Comparison of ENCODE assay signal across 26 cellular contexts in genomic region chr18:37499008-37499407, GRCh38.
DNase-seq lines count a peak whose midpoint lies in the region; FAIRE-seq and TF ChIP-seq lines count a peak whose summit lies in the region.
"Had no signal": no experiment of that assay in that cellular context is flagged by ENCODE, and none has a peak within 500 bp of the region (broad histone marks: within the 10 kb centered on the region; RNA-seq: fewer than 3 reads in every experiment).

No MANE protein-coding gene starts in this region.

- H2BK12ac ChIP-seq in H1 (ENCODE audit: low read depth, low read length) = peak overlapping the region; percentile 95; the same call in 1 of the 2 replicates

- TF ChIP-seq CTCF in H1 (IDR thresholded peaks at IDR 0.05; ENCODE audit: control extremely low read depth in 1 of 3, insufficient read depth in 1 of 3, low read depth in 1 of 3, low read length in 3 of 3) = peak in 2 of 3 experiments; percentile 2 to 26; a peak in 2 of 4 replicates
- TF ChIP-seq CTCF in PC-9 (conservative IDR thresholded peaks at IDR 0.05) = no peak

- H3K27me3 Mint-ChIP-seq in activated T-helper 1 cell treated with anti-CD3 and anti-CD28 coated beads, Interleukin-12 subunit alpha, Interleukin-12 subunit beta, Interleukin-2, Interleukin-4 antibody, amounts not matched to agents 30 ng/mL and 10 ng/mL and 1 ng/mL, durations not matched to agents 14 hours and 24 hours and 36 hours (ENCODE audit: insufficient read depth) = no peaks in the 10 kb centered on the region

- POLR2A ChIA-PET in H1 (lab: Charles Lee; ENCODE audit: partially characterized antibody) (interaction anchor here (0.8 to 1.8 kb wide), 4 partner anchors 8 to 15 kb away, joined by 3 to 6 read pairs (median 4); no protein-coding TSS in a partner anchor), PC-9 (lab: Charles Lee; ENCODE audit: unreplicated experiment) (no interaction called here)

- H3F3A ChIP-seq in PC-9 (ENCODE audit: insufficient read depth, low read depth) = no peaks in the 10 kb centered on the region

- no peak overlapping the region for H3K14ac ChIP-seq in H1 (ENCODE audit: insufficient read length)

- no peaks in the 10 kb centered on the region for H3K79me1 ChIP-seq in H1 (ENCODE audit: low read depth, low read length)

- H3K27ac ChIP-seq in H1 (ENCODE audit: low read depth, low read length) = no peak overlapping the region
- H3K27ac ChIP-seq in PC-9 = no peak overlapping the region
- H3K27ac ChIP-seq: BLaER1 treated with 17β-estradiol and CSF1 and Interleukin-3, amounts not matched to agents 10 nM and 100 nM; cardiac muscle cell; neutrophil; prostate gland; sigmoid colon; thoracic aorta had no signal

- no peak overlapping the region; the same call in 1 of the 2 replicates for H3K18ac ChIP-seq in H1 (ENCODE audit: extremely low read depth, low read length)

- H3K9me2 ChIP-seq in PC-9 (ENCODE audit: insufficient read depth) = no peaks in the 10 kb centered on the region

- TF ChIP-seq POLR2A in H1 (IDR thresholded peaks at IDR 0.05; ENCODE audit: control extremely low read depth in 1 of 2, low read depth in 2 of 2, low read length in 2 of 2) = no peak

- peak overlapping the region; percentile 11; the same call in 1 of the 2 replicates for H2BK20ac ChIP-seq in H1 (ENCODE audit: low read length)

- no peaks in the 10 kb centered on the region for H3K79me2 ChIP-seq in H1 (ENCODE audit: control insufficient read depth in 1 of 2, insufficient read depth in 2 of 2, low read length in 2 of 2)
- H3K79me2 ChIP-seq in PC-9 (ENCODE audit: low read depth) = no peaks in the 10 kb centered on the region

- no peak for TF ChIP-seq EP300 in H1 (IDR thresholded peaks at IDR 0.05; ENCODE audit: borderline replicate concordance in 1 of 2, low read depth in 2 of 2, low read length in 2 of 2)

- H3K27me3 ChIP-seq in H1 (replicated peaks in 1 of 4; ENCODE audit: control insufficient read depth in 3 of 4, extremely low read depth in 1 of 4, insufficient read depth in 3 of 4, low read length in 3 of 4) = no peaks in the 10 kb centered on the region; a peak in 1 of 7 replicates
- H3K27me3 ChIP-seq in PC-9 (ENCODE audit: insufficient read depth, low read depth) = peaks cover 34% of the 10 kb centered on the region
- H3K27me3 ChIP-seq: BLaER1 treated with 17β-estradiol and CSF1 and Interleukin-3, amounts not matched to agents 10 nM and 100 nM; cardiac muscle cell; neutrophil had no signal

- BruUV-seq in PC-9 (replicated peaks; lab: Mats Ljungman, UMichigan) = no TSS peak

- no peak overlapping the region for H3K27ac Mint-ChIP-seq in activated T-helper 1 cell treated with anti-CD3 and anti-CD28 coated beads, Interleukin-12 subunit alpha, Interleukin-12 subunit beta, Interleukin-2, Interleukin-4 antibody, amounts not matched to agents 30 ng/mL and 10 ng/mL and 1 ng/mL, durations not matched to agents 14 hours and 24 hours and 36 hours
- H3K27ac Mint-ChIP-seq: HFFc6, IgD-negative memory B cell had no signal

- 0 out of 2 replicates have a peak, but pooled peaks cover 2% of the 10 kb centered on the region for H3K23me2 ChIP-seq in H1 (ENCODE audit: low read depth, low read length)

- H3K4ac ChIP-seq in H1 (replicated peaks; ENCODE audit: insufficient read length, low read depth, low read length) = no peak overlapping the region

- peak in 1 of 2 experiments; percentile 9; a peak in 1 of 4 replicates for TF ChIP-seq RAD21 in H1 (IDR thresholded peaks at IDR 0.05 in 1 of 2, conservative IDR thresholded peaks at IDR 0.05 in 1 of 2; ENCODE audit: low read depth in 2 of 2, low read length in 2 of 2)

- no peak for FAIRE-seq in H1 (lab: Jason Lieb, UNC)
- FAIRE-seq: G401.6, TTC549 had no signal

- 66% methylated on average over 3 of the region's 3 CpGs; no CpG with 5 or more reads in 1 of the 2 experiments for WGBS in H1 (ENCODE audit: extremely low coverage in 1 of 2, insufficient coverage in 1 of 2, insufficient read length in 1 of 2, insufficient replicate concordance in 2 of 2, low coverage in 1 of 2, low lambda C conversion rate in 2 of 2, missing lambda C conversion rate in 1 of 2), 2 experiments

- H3K4me3 Mint-ChIP-seq in activated T-helper 1 cell treated with anti-CD3 and anti-CD28 coated beads, Interleukin-12 subunit alpha, Interleukin-12 subunit beta, Interleukin-2, Interleukin-4 antibody, amounts not matched to agents 30 ng/mL and 10 ng/mL and 1 ng/mL, durations not matched to agents 14 hours and 24 hours and 36 hours = no peak overlapping the region
- H3K4me3 Mint-ChIP-seq: HFFc6, IgD-negative memory B cell had no signal

- no peak overlapping the region for H3K9ac ChIP-seq in H1 (replicated peaks in 1 of 4; ENCODE audit: extremely low read depth in 1 of 4, low read depth in 3 of 4, low read length in 3 of 4)
- H3K9ac ChIP-seq: BLaER1 treated with 17β-estradiol and CSF1 and Interleukin-3, amounts not matched to agents 10 nM and 100 nM had no signal

- H3K4me2 ChIP-seq in H1 (ENCODE audit: insufficient read depth in 1 of 2, low read depth in 2 of 2, low read length in 2 of 2) (no peak overlapping the region), PC-9 (no peak overlapping the region)
- H3K4me2 ChIP-seq: BLaER1 treated with 17β-estradiol and CSF1 and Interleukin-3, amounts not matched to agents 10 nM and 100 nM had no signal

- H4K91ac ChIP-seq in H1 (replicated peaks; ENCODE audit: insufficient read length, low read length) = no peak overlapping the region

- H4K8ac ChIP-seq in H1 (ENCODE audit: extremely low read depth, insufficient read depth, low read length) = no peak overlapping the region

- H3K56ac ChIP-seq in H1 (replicated peaks; ENCODE audit: insufficient read length, low read depth, low read length) = no peak overlapping the region

- H2AK5ac ChIP-seq in H1 (ENCODE audit: low read depth, low read length) = no peak overlapping the region

- no peak overlapping the region for H3K23ac ChIP-seq in H1 (ENCODE audit: insufficient read length)

- no peak overlapping the region for H4K5ac ChIP-seq in H1 (ENCODE audit: insufficient read length, low read depth, low read length)

- no peak overlapping the region for H3K4me3 ChIP-seq in Jurkat, Clone E6-1 (ENCODE audit: low read length)
- H3K4me3 ChIP-seq in H1 (ENCODE audit: extremely low read depth in 1 of 4, insufficient read depth in 2 of 4, low read depth in 3 of 4, low read length in 4 of 4) (no peak overlapping the region), PC-9 (no peak overlapping the region)
- H3K4me3 ChIP-seq: BLaER1 treated with 17β-estradiol and CSF1 and Interleukin-3, amounts not matched to agents 10 nM and 100 nM; cardiac muscle cell; lung; prostate gland; sigmoid colon; thoracic aorta had no signal

- H4K20me1 ChIP-seq in H1 (replicated peaks in 1 of 2; ENCODE audit: control insufficient read depth in 1 of 2, insufficient read depth in 2 of 2, low read length in 2 of 2) = no peaks in the 10 kb centered on the region
- H4K20me1 ChIP-seq in PC-9 (ENCODE audit: insufficient read depth) = no peaks in the 10 kb centered on the region

- H3K36me3 Mint-ChIP-seq in activated T-helper 1 cell treated with anti-CD3 and anti-CD28 coated beads, Interleukin-12 subunit alpha, Interleukin-12 subunit beta, Interleukin-2, Interleukin-4 antibody, amounts not matched to agents 30 ng/mL and 10 ng/mL and 1 ng/mL, durations not matched to agents 14 hours and 24 hours and 36 hours (ENCODE audit: low read depth) = no peaks in the 10 kb centered on the region
- H3K36me3 Mint-ChIP-seq: IgD-negative memory B cell had no signal

- no peak overlapping the region for H2BK120ac ChIP-seq in H1 (replicated peaks; ENCODE audit: low read depth, low read length)

- H3K36me3 ChIP-seq in H1 (ENCODE audit: control insufficient read depth in 2 of 4, insufficient read depth in 4 of 4, low read length in 3 of 4) = no peaks in the 10 kb centered on the region; a peak in 2 of 8 replicates
- H3K36me3 ChIP-seq in PC-9 (ENCODE audit: low read depth) = no peaks in the 10 kb centered on the region
- H3K36me3 ChIP-seq: BLaER1 treated with 17β-estradiol and CSF1 and Interleukin-3, amounts not matched to agents 10 nM and 100 nM; cardiac muscle cell; neutrophil; prostate gland; sigmoid colon; thoracic aorta had no signal

- no peaks in the 10 kb centered on the region for H3K9me3 Mint-ChIP-seq in activated T-helper 1 cell treated with anti-CD3 and anti-CD28 coated beads, Interleukin-12 subunit alpha, Interleukin-12 subunit beta, Interleukin-2, Interleukin-4 antibody, amounts not matched to agents 30 ng/mL and 10 ng/mL and 1 ng/mL, durations not matched to agents 14 hours and 24 hours and 36 hours
- H3K9me3 Mint-ChIP-seq: HFFc6 had no signal

- intact Hi-C loops in PC-9 (cut with micrococcal nuclease; ENCODE audit: unreplicated experiment) = no loop called here
- intact Hi-C loops in activated T-helper 1 cell treated with anti-CD3 and anti-CD28 coated beads, Interleukin-12 subunit alpha, Interleukin-12 subunit beta, Interleukin-2, Interleukin-4 antibody, amounts not matched to agents 30 ng/mL and 10 ng/mL and 1 ng/mL, durations not matched to agents 14 hours and 24 hours and 36 hours (cut with micrococcal nuclease) = no loop called here

- DNase-seq in DMS 273 (lab: John Stamatoyannopoulos, UW; ENCODE audit: unreplicated experiment) (peak; percentile 55), NCI-H510A treated with DMSO at 0.1 percent for 48 hours (lab: John Stamatoyannopoulos, UW) (peak; percentile 33), H1 (ENCODE audit: low read depth in 1 of 2, low spot score in 2 of 2) (no peak), NOMO-1 treated with dmso at 0.1 percent for 144 hours (lab: John Stamatoyannopoulos, UW; ENCODE audit: unreplicated experiment) (no peak), PC-9 (no peak), medulla oblongata (ENCODE audit: extremely low spot score) (no peak)
- peak; percentile 19 for DNase-seq in Jurkat, Clone E6-1 (ENCODE audit: low read depth, low spot score)
- no peak for DNase-seq in activated T-helper 1 cell treated with anti-CD3 and anti-CD28 coated beads, Interleukin-12 subunit alpha, Interleukin-12 subunit beta, Interleukin-2, Interleukin-4 antibody, amounts not matched to agents 30 ng/mL and 10 ng/mL and 1 ng/mL, durations not matched to agents 14 hours and 24 hours and 36 hours (ENCODE audit: low spot score)
- DNase-seq: activated CD4-positive, alpha-beta T cell treated with anti-CD3 and anti-CD28 coated beads for 1 hour; activated CD8-positive, alpha-beta memory T cell treated with anti-CD3 and anti-CD28 coated beads for 24 hours; activated T-cell treated with anti-CD3 and anti-CD28 coated beads, Interleukin-2, amount 50 U/mL, for 1 hour; HFFc6; NCI-H1105 treated with DMSO at 0.1 percent for 48 hours; NCI-H226; RPMI8226; sigmoid colon; stimulated activated naive CD8-positive, alpha-beta T cell treated with anti-CD3 and anti-CD28 coated beads, Interleukin-15, Interleukin-2, amounts not matched to agents 100 U/mL and 50 U/mL, for 24 hours had no signal

- H2BK15ac ChIP-seq in H1 (ENCODE audit: low read length) = no peak overlapping the region

- H2AFZ ChIP-seq in H1 (ENCODE audit: low read length) = no peak overlapping the region
- H2AFZ ChIP-seq in PC-9 = no peak overlapping the region

- H3K9me3 ChIP-seq in H1 (ENCODE audit: insufficient read depth in 2 of 2, low read depth in 1 of 2, low read length in 1 of 2) (no peaks in the 10 kb centered on the region), PC-9 (ENCODE audit: insufficient read depth, low read depth) (no peaks in the 10 kb centered on the region)
- H3K9me3 ChIP-seq: BLaER1 treated with 17β-estradiol and CSF1 and Interleukin-3, amounts not matched to agents 10 nM and 100 nM; neutrophil; prostate gland; sigmoid colon; thoracic aorta had no signal

- CTCF ChIA-PET in H1 (lab: Charles Lee; ENCODE audit: partially characterized antibody) = interaction anchor here (0.6 to 7.4 kb wide), 10 partner anchors 8 to 113 kb away, joined by 3 to 46 read pairs (median 4); no protein-coding TSS in a partner anchor
- CTCF ChIA-PET in PC-9 (lab: Charles Lee) = no interaction called here

- no peak overlapping the region; the same call in 1 of the 2 replicates for H2BK5ac ChIP-seq in H1 (ENCODE audit: low read depth, low read length)

- H3K4me1 ChIP-seq in H1 (replicated peaks in 1 of 4; ENCODE audit: control insufficient read depth in 3 of 4, insufficient read depth in 4 of 4, low read length in 3 of 4) (peaks cover 0 to 10% (median 3%) of the 10 kb centered on the region in 4 experiments; a peak in 3 of 7 replicates), PC-9 (replicated peaks; ENCODE audit: insufficient read depth) (no peaks in the 10 kb centered on the region)
- H3K4me1 ChIP-seq: prostate gland, sigmoid colon had no signal

- H3K4me1 Mint-ChIP-seq in activated T-helper 1 cell treated with anti-CD3 and anti-CD28 coated beads, Interleukin-12 subunit alpha, Interleukin-12 subunit beta, Interleukin-2, Interleukin-4 antibody, amounts not matched to agents 30 ng/mL and 10 ng/mL and 1 ng/mL, durations not matched to agents 14 hours and 24 hours and 36 hours (ENCODE audit: low read depth) = no peaks in the 10 kb centered on the region

Comparison
In these comparisons a context has a peak if more than half of its experiments do, and no peak if none do; other contexts are left out.
1. DNase-seq: peak in DMS 273 (single experiment), Jurkat, Clone E6-1 (single experiment) and NCI-H510A treated with DMSO at 0.1 percent for 48 hours (single experiment); none in H1 (0 of 2), NOMO-1 treated with dmso at 0.1 percent for 144 hours (single experiment), PC-9 (0 of 2), activated T-helper 1 cell treated with anti-CD3 and anti-CD28 coated beads, Interleukin-12 subunit alpha, Interleukin-12 subunit beta, Interleukin-2, Interleukin-4 antibody, amounts not matched to agents 30 ng/mL and 10 ng/mL and 1 ng/mL, durations not matched to agents 14 hours and 24 hours and 36 hours (single experiment) and medulla oblongata (single experiment).